16 cellular contexts compared by ENCODE assay signal in genomic region chr1:93663191-93663614, GRCh38. TPM values are rescaled to one million over a fixed set of nuclear protein-coding genes. Genes with fewer than 3 reads are reported as not detected.
DNase-seq lines count a peak whose midpoint lies in the region; ATAC-seq and TF ChIP-seq lines count a peak whose summit lies in the region.
"Had no signal": no experiment of that assay in that cellular context is flagged by ENCODE, and none has a peak within 500 bp of the region (broad histone marks: within the 10 kb centered on the region; RNA-seq: fewer than 3 reads in every experiment).

No MANE protein-coding gene starts in this region.

- H3K4me2 ChIP-seq in PC-3 (ENCODE audit: low read length) (peak overlapping the region; percentile 48), mammary epithelial cell (ENCODE audit: insufficient read depth, low read depth, low read length) (peak overlapping the region; percentile 65)
- H3K4me2 ChIP-seq: BLaER1 had no signal

- H3F3A ChIP-seq in PC-3 (ENCODE audit: low read length, unreplicated experiment) = peaks cover 25% of the 10 kb centered on the region

- H3K9me3 ChIP-seq in PC-3 (ENCODE audit: low read length) = no peaks in the 10 kb centered on the region
- no peaks in the 10 kb centered on the region for H3K9me3 ChIP-seq in mammary epithelial cell (replicated peaks; ENCODE audit: insufficient read depth, low read length)
- H3K9me3 ChIP-seq in mesodermal cell (ENCODE audit: control insufficient read depth, low read length) = peaks cover 8% of the 10 kb centered on the region
- H3K9me3 ChIP-seq in thoracic aorta = no peaks in the 10 kb centered on the region
- H3K9me3 ChIP-seq: BLaER1 had no signal

- H3K36me3 ChIP-seq in PC-3 (ENCODE audit: low read depth, low read length) (peaks cover 89% of the 10 kb centered on the region), mammary epithelial cell (ENCODE audit: insufficient read depth, low read length) (peaks cover 50% of the 10 kb centered on the region), mesodermal cell (ENCODE audit: control insufficient read depth, insufficient read depth, low read length) (peaks cover 73% of the 10 kb centered on the region), thoracic aorta (no peaks in the 10 kb centered on the region)

- H3K4me3 ChIP-seq in PC-3 (ENCODE audit: low read length) (no peak overlapping the region), mammary epithelial cell (replicated peaks in 1 of 3; ENCODE audit: insufficient read depth in 1 of 3, low read depth in 2 of 3, low read length in 3 of 3) (no peak overlapping the region), mesodermal cell (ENCODE audit: extremely low read depth, insufficient read depth, low read length, poor library complexity, severe bottlenecking) (no peak overlapping the region), thoracic aorta (no peak overlapping the region)
- H3K4me3 ChIP-seq: BLaER1 had no signal

- H3K4me1 ChIP-seq in PC-3 (ENCODE audit: insufficient read depth, low read length) = peaks cover 73% of the 10 kb centered on the region
- H3K4me1 ChIP-seq in mammary epithelial cell (ENCODE audit: insufficient read depth, low read length) = peaks cover 61% of the 10 kb centered on the region
- H3K4me1 ChIP-seq in mesodermal cell (ENCODE audit: control insufficient read depth, insufficient read depth, low read length, poor library complexity, severe bottlenecking) = peaks cover 68% of the 10 kb centered on the region
- peaks cover 39 to 66% of the 10 kb centered on the region in 2 donors for H3K4me1 ChIP-seq in thoracic aorta (ENCODE audit: control insufficient read depth in 1 of 2, low read depth in 2 of 2)

- ATAC-seq in PC-3 (no peak), thoracic aorta (ENCODE audit: insufficient number of reproducible peaks, low FRiP score, low read depth) (no peak)
- ATAC-seq: activated T-cell treated with anti-CD3 and anti-CD28 coated beads, Interleukin-2, amount 50 U/mL, for 4 hours had no signal

- POLR2A ChIA-PET in PC-3 (lab: Charles Lee; ENCODE audit: unreplicated experiment) = no interaction called here

- H3K79me2 ChIP-seq in PC-3 (ENCODE audit: low read length) (peaks cover 99% of the 10 kb centered on the region), mammary epithelial cell (ENCODE audit: insufficient read depth, low read length) (peaks cover 100% of the 10 kb centered on the region)
- H3K79me2 ChIP-seq: parathyroid adenoma had no signal

- no peaks in the 10 kb centered on the region for H3K9me2 ChIP-seq in PC-3 (replicated peaks; ENCODE audit: low read length)

- in situ Hi-C loops in mammary epithelial cell (cut with MboI; ENCODE audit: low sequenced_read_pairs in 2 of 2) = no loop called here

- BruUV-seq in PC-3 (replicated peaks; lab: Mats Ljungman, UMichigan) (no TSS peak), mammary epithelial cell (replicated peaks; lab: Mats Ljungman, UMichigan) (no TSS peak)

- CTCF ChIA-PET in PC-3 (lab: Charles Lee) = no interaction called here
- CTCF ChIA-PET in mammary epithelial cell (lab: Charles Lee; ENCODE audit: low non-redundant PET) = no interaction called here

- 94% methylated on average over 2 of the region's 2 CpGs for WGBS in mammary epithelial cell (ENCODE audit: low coverage, missing lambda C conversion rate)
- WGBS in mesodermal cell (ENCODE audit: insufficient coverage in 2 of 2), 2 experiments = 92 to 100% methylated on average over 2 of the region's 2 CpGs

- intact Hi-C loops in PC-3 (cut with micrococcal nuclease) = no loop called here
- intact Hi-C loops in mammary epithelial cell (cut with micrococcal nuclease) = no loop called here

- dilution Hi-C loops in mammary epithelial cell (cut with HindIII; ENCODE audit: low sequenced_read_pairs) = no loop called here

- H3K27me3 ChIP-seq in PC-3 (ENCODE audit: low read length) (no peaks in the 10 kb centered on the region), mammary epithelial cell (ENCODE audit: insufficient read depth, low read length) (no peaks in the 10 kb centered on the region), thoracic aorta (replicated peaks; ENCODE audit: insufficient read depth) (no peaks in the 10 kb centered on the region)
- H3K27me3 ChIP-seq: BLaER1 had no signal

- H4K20me1 ChIP-seq in PC-3 (ENCODE audit: low read length) = peaks cover 67% of the 10 kb centered on the region
- H4K20me1 ChIP-seq in mammary epithelial cell (ENCODE audit: insufficient read depth, low read length) = peaks cover 24% of the 10 kb centered on the region

- H3K27ac ChIP-seq in PC-3 (ENCODE audit: low read length) (peak overlapping the region; percentile 86), mammary epithelial cell (ENCODE audit: insufficient read depth, low read depth, low read length) (no peak overlapping the region), mesodermal cell (ENCODE audit: low read depth, low read length, severe bottlenecking) (peak overlapping the region; percentile 98), thoracic aorta (peak overlapping the region; percentile 25 to 65)
- H3K27ac ChIP-seq: BLaER1, parathyroid adenoma had no signal

- H2AFZ ChIP-seq in PC-3 (ENCODE audit: low read length) (no peak overlapping the region), mammary epithelial cell (ENCODE audit: low read depth, low read length) (no peak overlapping the region)
- H2AFZ ChIP-seq: parathyroid adenoma had no signal

- DNase-seq in PC-3 = no peak
- no peak for DNase-seq in mammary epithelial cell
- no peak for DNase-seq in thoracic aorta (ENCODE audit: low spot score)
- DNase-seq in GM19240 (ENCODE audit: insufficient read length, low spot score) = no peak
- DNase-seq in inferior parietal cortex (ENCODE audit: extremely low spot score) = no peak
- no peak for DNase-seq in NCI-H748 (lab: John Stamatoyannopoulos, UW; ENCODE audit: unreplicated experiment)
- DNase-seq: activated CD4-positive, alpha-beta T cell treated with anti-CD3 and anti-CD28 coated beads, Interleukin-2, amount 50 U/mL, for 48 hours; activated naive CD8-positive, alpha-beta T cell treated with anti-CD3 and anti-CD28 coated beads for 36 hours; activated T-cell treated with anti-CD3 and anti-CD28 coated beads, Interleukin-2, amount 50 U/mL, for 4 hours; central memory CD4-positive, alpha-beta T cell; DMS153; islet precursor cell; NCI-H187 treated with DMSO at 0.1 percent for 48 hours had no signal

- no peak overlapping the region for H3K9ac ChIP-seq in PC-3 (ENCODE audit: low read length)
- no peak overlapping the region for H3K9ac ChIP-seq in mammary epithelial cell (ENCODE audit: insufficient read depth, low read length)
- H3K9ac ChIP-seq: BLaER1, parathyroid adenoma had no signal

- TF ChIP-seq CTCF in PC-3 (conservative IDR thresholded peaks at IDR 0.05; ENCODE audit: low read depth, low read length) (no peak), mammary epithelial cell (conservative IDR thresholded peaks at IDR 0.05 in 1 of 2, IDR thresholded peaks at IDR 0.05 in 1 of 2; ENCODE audit: extremely low read depth in 1 of 2, insufficient read depth in 1 of 2, low read depth in 1 of 2, low read length in 2 of 2) (no peak), thoracic aorta (IDR thresholded peaks at IDR 0.05) (no peak)

RNA-seq across cellular contexts. Expression of gene BCAR3, which starts 18.4 kb away (rescaled TPM):
- total RNA-seq in PC-3 (2014; rRNA removed) = 169 and 171 TPM in 2 replicates
- 100 to 1,000 TPM in 1 of 2 donors, 10 to 100 TPM in 1; 93.0 to 171 TPM for total RNA-seq in mammary epithelial cell
- 123 TPM for polyA plus RNA-seq in mammary epithelial cell
- polyA minus RNA-seq in mammary epithelial cell = 185 TPM
- 38.3 TPM for polyA plus RNA-seq in mesodermal cell (2013, experiment 1 of 2)
- polyA plus RNA-seq in mesodermal cell (2013, experiment 2 of 2) = 40.0 TPM
- 10 to 100 TPM; 26.7 to 36.3 TPM for total RNA-seq in thoracic aorta
